Comparison of ENCODE assay signal across 1 cellular context in the genomic region with DNA sequence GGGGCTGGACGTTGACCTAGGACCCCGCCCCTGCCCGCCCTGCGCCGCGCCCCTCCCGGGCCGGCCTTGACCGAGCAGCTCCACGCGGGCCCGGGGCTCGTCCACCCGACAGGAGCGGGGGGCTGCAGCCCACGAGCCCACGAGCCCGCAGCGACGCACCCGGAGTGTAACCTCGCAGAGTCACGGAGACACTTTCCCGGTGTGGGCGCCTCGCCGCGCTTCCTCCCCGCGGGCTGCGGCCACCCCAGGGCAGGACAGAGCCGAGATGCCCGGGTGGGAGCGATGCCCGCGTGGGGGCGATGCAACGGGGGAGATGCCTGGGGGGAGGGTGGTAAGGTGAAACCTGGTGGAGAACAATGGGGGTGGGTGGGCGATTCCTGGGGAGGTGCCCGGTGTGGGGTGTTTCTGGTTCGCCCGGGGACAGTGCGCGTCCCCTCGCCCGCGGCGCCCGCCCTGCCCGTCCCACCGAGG.
TF ChIP-seq lines count a peak whose summit lies in the region.

No MANE protein-coding gene starts in this region.

TF ChIP-seq in GM12878, 131 proteins besides CTCF, POLR2A, EP300 and RAD21:
- TF ChIP-seq STAT3 (IDR thresholded peaks at IDR 0.05; ENCODE audit: low read depth, low read length) = no peak
- TF ChIP-seq YBX1 (IDR thresholded peaks at IDR 0.05) = no peak
- TF ChIP-seq, protein P1, sequence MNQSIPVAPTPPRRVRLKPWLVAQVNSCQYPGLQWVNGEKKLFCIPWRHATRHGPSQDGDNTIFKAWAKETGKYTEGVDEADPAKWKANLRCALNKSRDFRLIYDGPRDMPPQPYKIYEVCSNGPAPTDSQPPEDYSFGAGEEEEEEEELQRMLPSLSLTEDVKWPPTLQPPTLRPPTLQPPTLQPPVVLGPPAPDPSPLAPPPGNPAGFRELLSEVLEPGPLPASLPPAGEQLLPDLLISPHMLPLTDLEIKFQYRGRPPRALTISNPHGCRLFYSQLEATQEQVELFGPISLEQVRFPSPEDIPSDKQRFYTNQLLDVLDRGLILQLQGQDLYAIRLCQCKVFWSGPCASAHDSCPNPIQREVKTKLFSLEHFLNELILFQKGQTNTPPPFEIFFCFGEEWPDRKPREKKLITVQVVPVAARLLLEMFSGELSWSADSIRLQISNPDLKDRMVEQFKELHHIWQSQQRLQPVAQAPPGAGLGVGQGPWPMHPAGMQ (IDR thresholded peaks at IDR 0.05; ENCODE audit: borderline replicate concordance) = no peak
- TF ChIP-seq KDM1A (IDR thresholded peaks at IDR 0.05; ENCODE audit: borderline replicate concordance) = no peak
- no peak for TF ChIP-seq RAD51 (IDR thresholded peaks at IDR 0.05)
- TF ChIP-seq FOXM1 (IDR thresholded peaks at IDR 0.05; ENCODE audit: low read depth, low read length) = no peak
- no peak for TF ChIP-seq SMARCA5 (IDR thresholded peaks at IDR 0.05)
- TF ChIP-seq MTA2 (IDR thresholded peaks at IDR 0.05; ENCODE audit: low read depth) = no peak
